In the genomic region with DNA sequence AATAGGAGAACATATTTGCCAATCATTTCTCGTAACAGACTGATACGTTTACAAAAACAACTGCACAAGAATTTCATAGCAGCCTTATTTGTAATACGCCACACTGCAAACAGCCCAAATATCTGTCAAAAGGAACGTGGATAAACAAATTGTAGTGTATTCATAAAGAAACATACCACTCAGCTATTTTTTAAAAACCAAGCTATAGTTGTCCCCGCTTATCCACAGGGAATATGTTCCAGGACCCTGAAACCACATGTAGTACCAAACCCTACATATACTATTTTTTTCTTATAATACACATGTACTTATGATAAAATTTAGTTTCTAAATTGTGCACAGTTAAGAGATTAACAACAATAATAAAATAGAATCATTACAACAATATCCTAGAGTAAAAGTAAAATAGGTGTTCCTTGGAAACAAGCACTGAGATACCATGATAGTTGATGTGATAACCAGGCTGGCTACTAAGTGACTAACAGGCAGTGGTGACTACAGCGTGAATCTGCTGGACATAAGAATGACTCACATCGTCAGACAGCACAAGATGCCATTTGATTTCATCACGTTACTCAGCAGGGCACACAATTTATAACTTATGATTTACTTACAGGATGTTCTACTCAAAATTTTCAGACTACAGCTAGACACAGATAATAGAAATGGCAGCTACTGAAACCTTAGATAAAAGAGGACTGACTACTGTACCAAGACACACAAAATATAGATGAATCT, we compare ENCODE assay signal across 13 cellular contexts.
A peak's percentile ranks its signal among the peaks of the same experiment; 100 is the strongest.
DNase-seq lines count a peak whose midpoint lies in the region; ATAC-seq, FAIRE-seq and TF ChIP-seq lines count a peak whose summit lies in the region.
"Had no signal": no experiment of that assay in that cellular context is flagged by ENCODE, and none has a peak within 500 bp of the region (broad histone marks: within the 10 kb centered on the region; RNA-seq: fewer than 3 reads in every experiment).

No MANE protein-coding gene starts in this region.

- H3K36me3 ChIP-seq in keratinocyte (ENCODE audit: control insufficient read depth in 2 of 2, extremely low read depth in 1 of 2, insufficient read depth in 2 of 2, low read length in 2 of 2) (no peaks in the 10 kb centered on the region), body of pancreas (replicated peaks in 1 of 2; ENCODE audit: insufficient read depth in 1 of 2, low read depth in 2 of 2) (no peaks in the 10 kb centered on the region)
- H3K36me3 ChIP-seq: heart left ventricle had no signal

- FAIRE-seq in keratinocyte (lab: Jason Lieb, UNC) (peak; percentile 99), frontal cortex (lab: Jason Lieb, UNC) (no peak)

- peak overlapping the region; percentile 29 for H3K4me2 ChIP-seq in keratinocyte (ENCODE audit: control insufficient read depth, extremely low read depth, insufficient read depth, low read depth, low read length)

- no peaks in the 10 kb centered on the region for H3K9me1 ChIP-seq in keratinocyte (ENCODE audit: control insufficient read depth, extremely low read depth, insufficient read depth, low read length)

- H3K9ac ChIP-seq in keratinocyte (ENCODE audit: control insufficient read depth, extremely low read depth, insufficient read depth, low read length) = no peak overlapping the region

- no peak overlapping the region for H2AFZ ChIP-seq in keratinocyte (ENCODE audit: control insufficient read depth, low read length)

- no peaks in the 10 kb centered on the region for H3K79me2 ChIP-seq in keratinocyte (ENCODE audit: control insufficient read depth, insufficient read depth, low read length)

- H3K9me3 ChIP-seq in AG04450 (ENCODE audit: control insufficient read depth, insufficient read depth, low read length) = no peaks in the 10 kb centered on the region
- H3K9me3 ChIP-seq in keratinocyte (ENCODE audit: control insufficient read depth, low read depth, low read length) = no peaks in the 10 kb centered on the region
- H3K9me3 ChIP-seq in body of pancreas = no peaks in the 10 kb centered on the region

- H3K4me3 ChIP-seq in AG04450 (ENCODE audit: low read depth, low read length) (no peak overlapping the region), astrocyte of the spinal cord (ENCODE audit: low read depth, low read length) (no peak overlapping the region), keratinocyte (ENCODE audit: control insufficient read depth in 2 of 3, extremely low read depth in 1 of 3, insufficient read depth in 2 of 3, low read depth in 1 of 3, low read length in 3 of 3) (no peak overlapping the region), body of pancreas (no peak overlapping the region)
- H3K4me3 ChIP-seq: heart left ventricle had no signal

- POLR2A ChIA-PET in AG04450 (lab: Yijun Ruan, JAX) = interaction anchor here (0.6 kb wide), 1 partner anchor 88 kb away, joined by 5 read pairs; no protein-coding TSS in a partner anchor

- in situ Hi-C loops in astrocyte of the spinal cord (cut with HindIII; ENCODE audit: low sequenced_read_pairs) = no loop called here

- ATAC-seq in body of pancreas (no peak), HG02938 (IDR thresholded peaks at IDR 0.05; ENCODE audit: unreplicated experiment) (no peak)
- ATAC-seq: heart left ventricle; stimulated activated effector memory CD8-positive, alpha-beta T cell treated with anti-CD3 and anti-CD28 coated beads, Interleukin-12 subunit alpha, Interleukin-12 subunit beta, amount 100 ng/mL, for 72 hours had no signal

- H3K27ac ChIP-seq in AG04450 (ENCODE audit: low read depth, low read length) (no peak overlapping the region), keratinocyte (ENCODE audit: control insufficient read depth, insufficient read depth, low read length) (peak overlapping the region; percentile 88), body of pancreas (no peak overlapping the region)
- H3K27ac ChIP-seq: heart left ventricle had no signal

- H3K27me3 ChIP-seq in AG04450 (ENCODE audit: control insufficient read depth, insufficient read depth, low read length) = no peaks in the 10 kb centered on the region
- H3K27me3 ChIP-seq in keratinocyte (ENCODE audit: control insufficient read depth, extremely low read depth, insufficient read depth, low read length) = no peaks in the 10 kb centered on the region
- H3K27me3 ChIP-seq in body of pancreas = no peaks in the 10 kb centered on the region
- H3K27me3 ChIP-seq: heart left ventricle had no signal

- TF ChIP-seq CTCF in AG04450 (IDR thresholded peaks at IDR 0.05; ENCODE audit: low read depth, low read length) (no peak), astrocyte of the spinal cord (IDR thresholded peaks at IDR 0.05; ENCODE audit: low read depth, low read length) (no peak), keratinocyte (optimal IDR thresholded peaks at IDR 0.05 in 1 of 3, IDR thresholded peaks at IDR 0.05 in 1 of 3, conservative IDR thresholded peaks at IDR 0.05 in 1 of 3; ENCODE audit: extremely low read depth in 1 of 3, insufficient read depth in 2 of 3, low read length in 3 of 3) (no peak), body of pancreas (IDR thresholded peaks at IDR 0.05) (no peak)

- H3K4me1 ChIP-seq in keratinocyte (ENCODE audit: control insufficient read depth, extremely low read depth, insufficient read depth, low read length) = peaks cover 15% of the 10 kb centered on the region
- H3K4me1 ChIP-seq in body of pancreas = no peaks in the 10 kb centered on the region
- H3K4me1 ChIP-seq: heart left ventricle had no signal

- H4K20me1 ChIP-seq in keratinocyte (ENCODE audit: control insufficient read depth, extremely low read depth, insufficient read depth, low read length) = no peaks in the 10 kb centered on the region

- dilution Hi-C loops in keratinocyte (cut with MboI; ENCODE audit: extremely low pct_ligation_motif_present, low sequenced_read_pairs) = no loop called here

- TF ChIP-seq POLR2A in body of pancreas (IDR thresholded peaks at IDR 0.05) = no peak

- 65 to 67% methylated on average over 8 of the region's 8 CpGs for WGBS in body of pancreas, 2 donors

- peak; percentile 70 for DNase-seq in AG04450 (ENCODE audit: low read depth, low spot score)
- DNase-seq in HT1080 (ENCODE audit: low read depth) = peak; percentile 90
- peak; percentile 90 for DNase-seq in astrocyte of the spinal cord (ENCODE audit: low read depth, low spot score)
- DNase-seq in keratinocyte (ENCODE audit: low read depth, low spot score) = peak; percentile 61
- DNase-seq in frontal cortex (ENCODE audit: low spot score in 2 of 2) = no peak
- DNase-seq in body of pancreas = no peak
- no peak for DNase-seq in NCI-H2081 treated with DMSO at 0.1 percent for 48 hours (lab: John Stamatoyannopoulos, UW)
- DNase-seq: activated CD8-positive, alpha-beta memory T cell treated with anti-CD3 and anti-CD28 coated beads for 24 hours; CD8-positive, alpha-beta memory T cell; heart left ventricle; MV-4-11 had no signal

- intact Hi-C loops in body of pancreas (cut with DNase I) = no loop called here

- CTCF ChIA-PET in AG04450 (lab: Charles Lee) = interaction anchor here (0.5 kb wide), 1 partner anchor 62 kb away, joined by 6 read pairs; no protein-coding TSS in a partner anchor

Comparison
In these comparisons a context has a peak if more than half of its experiments do, and no peak if none do; other contexts are left out.
1. DNase-seq: peak in AG04450 (single experiment), HT1080 (single experiment), astrocyte of the spinal cord (single experiment) and keratinocyte (single experiment); none in frontal cortex (0 of 2), body of pancreas (0 of 4) and NCI-H2081 treated with DMSO at 0.1 percent for 48 hours (single experiment).